In genomic region chr6:1730882-1731281, GRCh38 we compare ENCODE assay signal across 27 cellular contexts.
"Had no signal": no experiment of that assay in that cellular context is flagged by ENCODE, and none has a peak within 500 bp of the region (broad histone marks: within the 10 kb centered on the region; RNA-seq: fewer than 3 reads in every experiment).

No MANE protein-coding gene starts in this region.

- H3K4me1 Mint-ChIP-seq: stimulated activated effector memory CD8-positive, alpha-beta T cell treated with anti-CD3 and anti-CD28 coated beads, Interleukin-12 subunit alpha, Interleukin-12 subunit beta, amount 100 ng/mL, for 72 hours had no signal

- H3K27ac Mint-ChIP-seq: naive thymus-derived CD8-positive, alpha-beta T cell; natural killer cell treated with Interleukin-12 subunit alpha and Interleukin-12 subunit beta and Interleukin-15 and Interleukin-18, amount 100 ng/mL, for 72 hours; nephron progenitor cell; stimulated activated effector memory CD8-positive, alpha-beta T cell treated with anti-CD3 and anti-CD28 coated beads, Interleukin-12 subunit alpha, Interleukin-12 subunit beta, amount 100 ng/mL, for 72 hours; stimulated activated naive B cell treated with anti-CD40 and anti-IgM and Interleukin-4, amounts not matched to agents 10 μg/mL and 1 μg/mL and 100 μg/mL, for 72 hours; stimulated activated naive CD8-positive, alpha-beta T cell treated with anti-CD3 and anti-CD28 coated beads, Interleukin-15, Interleukin-2, amounts not matched to agents 100 ng/mL and 50 ng/mL, for 24 hours had no signal

- H3K36me3 ChIP-seq: neutrophil, pancreas, right lobe of liver, sigmoid colon, thoracic aorta, thyroid gland, upper lobe of left lung, uterus had no signal

- H3K4me1 ChIP-seq: pancreas, psoas muscle, right lobe of liver, sigmoid colon, stomach, tibial nerve, upper lobe of left lung, uterus had no signal

- H3K9me3 Mint-ChIP-seq: natural killer cell treated with Interleukin-12 subunit alpha and Interleukin-12 subunit beta and Interleukin-15 and Interleukin-18, amount 100 ng/mL, for 72 hours; neural crest cell had no signal

- DNase-seq: naive thymus-derived CD8-positive, alpha-beta T cell; nephron progenitor cell; nucleus accumbens; pancreas; psoas muscle; right cardiac atrium; right lobe of liver; sigmoid colon; small intestine; stimulated activated CD4-positive, alpha-beta T cell treated with anti-CD3 and anti-CD28 coated beads, Interleukin-15, amount 100 ng/mL, for 24 hours; stimulated activated CD4-positive, alpha-beta T cell treated with anti-CD3 and anti-CD28 coated beads, Interleukin-2, amount 100 ng/mL, for 24 hours; stimulated activated CD4-positive, alpha-beta T cell treated with anti-CD3 and anti-CD28 coated beads, Interleukin-2, amount 100 ng/mL, for 48 hours; stimulated activated CD4-positive, alpha-beta T cell treated with anti-CD3 and anti-CD28 coated beads, Interleukin-4, amount 100 ng/mL, for 24 hours; stimulated activated naive B cell treated with anti-CD40 and anti-IgM and Interleukin-4, amounts not matched to agents 10 μg/mL and 1 μg/mL and 100 μg/mL, for 72 hours; stimulated activated naive CD4-positive, alpha-beta T cell treated with Interleukin-2 at 50 U/mL for 16 hours; stomach; thyroid gland; trophoblast cell; upper lobe of left lung; uterus had no signal

- H3K27me3 Mint-ChIP-seq: naive thymus-derived CD8-positive, alpha-beta T cell; natural killer cell treated with Interleukin-12 subunit alpha and Interleukin-12 subunit beta and Interleukin-15 and Interleukin-18, amount 100 ng/mL, for 72 hours; stimulated activated naive B cell treated with anti-CD40 and anti-IgM and Interleukin-4, amounts not matched to agents 10 μg/mL and 1 μg/mL and 100 μg/mL, for 72 hours; stimulated activated naive CD8-positive, alpha-beta T cell treated with anti-CD3 and anti-CD28 coated beads, Interleukin-15, Interleukin-2, amounts not matched to agents 100 ng/mL and 50 ng/mL, for 24 hours had no signal

- H3K4me3 Mint-ChIP-seq: naive thymus-derived CD8-positive, alpha-beta T cell; natural killer cell treated with Interleukin-12 subunit alpha and Interleukin-12 subunit beta and Interleukin-15 and Interleukin-18, amount 100 ng/mL, for 72 hours; nephron progenitor cell; neural crest cell; stimulated activated effector memory CD8-positive, alpha-beta T cell treated with anti-CD3 and anti-CD28 coated beads, Interleukin-12 subunit alpha, Interleukin-12 subunit beta, amount 100 ng/mL, for 72 hours; stimulated activated naive B cell treated with anti-CD40 and anti-IgM and Interleukin-4, amounts not matched to agents 10 μg/mL and 1 μg/mL and 100 μg/mL, for 72 hours; stimulated activated naive CD8-positive, alpha-beta T cell treated with anti-CD3 and anti-CD28 coated beads, Interleukin-15, Interleukin-2, amounts not matched to agents 100 ng/mL and 50 ng/mL, for 24 hours had no signal

- H3K4me3 ChIP-seq: pancreas, psoas muscle, right lobe of liver, sigmoid colon, stomach, thoracic aorta, thyroid gland, tibial nerve, upper lobe of left lung, uterus had no signal

- H3K9me3 ChIP-seq: neutrophil, pancreas, psoas muscle, right lobe of liver, thyroid gland, uterus had no signal

- H3K27me3 ChIP-seq: neutrophil, pancreas, right lobe of liver, sigmoid colon, stomach, thyroid gland, tibial nerve, upper lobe of left lung, uterus had no signal

- H3K27ac ChIP-seq: neutrophil, pancreas, psoas muscle, right lobe of liver, sigmoid colon, stomach, thoracic aorta, thyroid gland, tibial nerve, upper lobe of left lung, uterus had no signal
